In genomic region chrX:131366387-131366786, GRCh38 we compare ENCODE assay signal across 12 cellular contexts.
DNase-seq lines count a peak whose midpoint lies in the region; ATAC-seq, FAIRE-seq and TF ChIP-seq lines count a peak whose summit lies in the region.
"Had no signal": no experiment of that assay in that cellular context is flagged by ENCODE, and none has a peak within 500 bp of the region (broad histone marks: within the 10 kb centered on the region; RNA-seq: fewer than 3 reads in every experiment).

No MANE protein-coding gene starts in this region.

- no peak for TF ChIP-seq POLR2A in breast epithelium (IDR thresholded peaks at IDR 0.05)

- H3K27me3 ChIP-seq in breast epithelium (peaks cover 0 to 47% of the 10 kb centered on the region in 2 donors), lower lobe of right lung (ENCODE audit: low read depth) (no peaks in the 10 kb centered on the region)
- H3K27me3 ChIP-seq: tibial artery had no signal

- POLR2A ChIA-PET in MCF 10A (lab: Yijun Ruan, JAX), result no interaction called here

- intact Hi-C loops in MCF 10A (cut with micrococcal nuclease), result loop anchor here (2.0 to 10.0 kb wide), 2 partner anchors 268 to 388 kb away; no protein-coding TSS in a partner anchor
- intact Hi-C loops in breast epithelium (cut with DNase I; ENCODE audit: low total_unique reads), result no loop called here
- intact Hi-C loops in lower lobe of right lung (cut with DNase I), result no loop called here
- intact Hi-C loops in activated naive CD4-positive, alpha-beta T cell treated with anti-CD3 and anti-CD28 coated beads for 36 hours (cut with micrococcal nuclease), result no loop called here

- H3K9me3 ChIP-seq in breast epithelium (no peaks in the 10 kb centered on the region), lower lobe of right lung (no peaks in the 10 kb centered on the region)
- H3K9me3 ChIP-seq: prostate gland, tibial artery had no signal

- peak; percentile 5 for TF ChIP-seq CTCF in MCF 10A (IDR thresholded peaks at IDR 0.05; ENCODE audit: unreplicated experiment)
- TF ChIP-seq CTCF in breast epithelium (IDR thresholded peaks at IDR 0.05), result no peak
- no peak for TF ChIP-seq CTCF in lower lobe of right lung (IDR thresholded peaks at IDR 0.05)

- H3K27ac ChIP-seq in breast epithelium, result no peak overlapping the region
- no peak overlapping the region for H3K27ac ChIP-seq in lower lobe of right lung
- H3K27ac ChIP-seq: prostate gland, tibial artery had no signal

- ATAC-seq in natural killer cell treated with Interleukin-12 subunit alpha and Interleukin-12 subunit beta and Interleukin-15 and Interleukin-18, amount 100 ng/mL, for 72 hours, result no peak
- ATAC-seq in lower lobe of right lung, result no peak

- H3K36me3 ChIP-seq in breast epithelium (no peaks in the 10 kb centered on the region), lower lobe of right lung (no peaks in the 10 kb centered on the region)
- H3K36me3 ChIP-seq: prostate gland, tibial artery had no signal

- H3K4me1 ChIP-seq in breast epithelium, result no peaks in the 10 kb centered on the region
- H3K4me1 ChIP-seq in lower lobe of right lung, result no peaks in the 10 kb centered on the region
- H3K4me1 ChIP-seq: prostate gland, tibial artery had no signal

- H3K27ac Mint-ChIP-seq in MCF 10A (ENCODE audit: low read depth, unreplicated experiment), result no peak overlapping the region
- no peak overlapping the region for H3K27ac Mint-ChIP-seq in natural killer cell treated with Interleukin-12 subunit alpha and Interleukin-12 subunit beta and Interleukin-15 and Interleukin-18, amount 100 ng/mL, for 72 hours
- H3K27ac Mint-ChIP-seq in activated naive CD4-positive, alpha-beta T cell treated with anti-CD3 and anti-CD28 coated beads for 36 hours, result no peak overlapping the region
- H3K27ac Mint-ChIP-seq: B cell had no signal

- BruUV-seq in MCF 10A (replicated peaks; lab: Mats Ljungman, UMichigan), result no TSS peak

- no peaks in the 10 kb centered on the region for H3K9me3 Mint-ChIP-seq in MCF 10A (ENCODE audit: unreplicated experiment)
- no peaks in the 10 kb centered on the region for H3K9me3 Mint-ChIP-seq in natural killer cell treated with Interleukin-12 subunit alpha and Interleukin-12 subunit beta and Interleukin-15 and Interleukin-18, amount 100 ng/mL, for 72 hours
- no peaks in the 10 kb centered on the region for H3K9me3 Mint-ChIP-seq in activated naive CD4-positive, alpha-beta T cell treated with anti-CD3 and anti-CD28 coated beads for 36 hours

- H3K27me3 Mint-ChIP-seq in MCF 10A (ENCODE audit: insufficient read depth, unreplicated experiment), result peaks cover 71% of the 10 kb centered on the region
- H3K27me3 Mint-ChIP-seq in natural killer cell treated with Interleukin-12 subunit alpha and Interleukin-12 subunit beta and Interleukin-15 and Interleukin-18, amount 100 ng/mL, for 72 hours, result peaks cover 0 to 27% of the 10 kb centered on the region in 2 donors
- no peaks in the 10 kb centered on the region for H3K27me3 Mint-ChIP-seq in activated naive CD4-positive, alpha-beta T cell treated with anti-CD3 and anti-CD28 coated beads for 36 hours (ENCODE audit: low read depth)
- H3K27me3 Mint-ChIP-seq: B cell had no signal

- FAIRE-seq in islet of Langerhans (lab: Jason Lieb, UNC), result peak; percentile 97
- FAIRE-seq in urothelium cell line (lab: Jason Lieb, UNC), result no peak

- no peaks in the 10 kb centered on the region for H3K4me1 Mint-ChIP-seq in MCF 10A (ENCODE audit: insufficient read depth, unreplicated experiment)
- no peaks in the 10 kb centered on the region for H3K4me1 Mint-ChIP-seq in natural killer cell treated with Interleukin-12 subunit alpha and Interleukin-12 subunit beta and Interleukin-15 and Interleukin-18, amount 100 ng/mL, for 72 hours (ENCODE audit: low read depth in 2 of 2)
- no peaks in the 10 kb centered on the region for H3K4me1 Mint-ChIP-seq in activated naive CD4-positive, alpha-beta T cell treated with anti-CD3 and anti-CD28 coated beads for 36 hours (ENCODE audit: low read depth)
- H3K4me1 Mint-ChIP-seq: B cell had no signal

- CTCF ChIA-PET in MCF 10A (lab: Yijun Ruan, JAX), result interaction anchor here (0.6 to 1.8 kb wide), 7 partner anchors 10 to 391 kb away, joined by 3 to 11 read pairs (median 3); no protein-coding TSS in a partner anchor
- CTCF ChIA-PET in activated naive CD4-positive, alpha-beta T cell treated with anti-CD3 and anti-CD28 coated beads for 36 hours (lab: Charles Lee), result interaction anchor here (0.7 kb wide), 1 partner anchor 10 kb away, joined by 4 read pairs; no protein-coding TSS in a partner anchor

- no peaks in the 10 kb centered on the region for H3K36me3 Mint-ChIP-seq in MCF 10A (ENCODE audit: insufficient read depth, unreplicated experiment)
- no peaks in the 10 kb centered on the region for H3K36me3 Mint-ChIP-seq in natural killer cell treated with Interleukin-12 subunit alpha and Interleukin-12 subunit beta and Interleukin-15 and Interleukin-18, amount 100 ng/mL, for 72 hours
- no peaks in the 10 kb centered on the region for H3K36me3 Mint-ChIP-seq in activated naive CD4-positive, alpha-beta T cell treated with anti-CD3 and anti-CD28 coated beads for 36 hours (ENCODE audit: low read depth)

- DNase-seq in MCF 10A (ENCODE audit: unreplicated experiment) (peak; percentile 9), breast epithelium (ENCODE audit: low spot score in 2 of 2) (no peak), RPMI8226 (peak; percentile 2), urothelium cell line (ENCODE audit: low spot score) (peak; percentile 1), lower lobe of right lung (no peak)
- no peak for DNase-seq in natural killer cell treated with Interleukin-12 subunit alpha and Interleukin-12 subunit beta and Interleukin-15 and Interleukin-18, amount 100 ng/mL, for 72 hours (ENCODE audit: low spot score)
- DNase-seq in activated naive CD4-positive, alpha-beta T cell treated with anti-CD3 and anti-CD28 coated beads for 36 hours, result no peak
- DNase-seq: NCI-H446, tibial artery had no signal

- no peak overlapping the region for H3K4me3 ChIP-seq in breast epithelium
- H3K4me3 ChIP-seq in lower lobe of right lung, result no peak overlapping the region
- H3K4me3 ChIP-seq: prostate gland, tibial artery had no signal

- no peak overlapping the region for H3K4me3 Mint-ChIP-seq in MCF 10A (ENCODE audit: unreplicated experiment)
- H3K4me3 Mint-ChIP-seq in natural killer cell treated with Interleukin-12 subunit alpha and Interleukin-12 subunit beta and Interleukin-15 and Interleukin-18, amount 100 ng/mL, for 72 hours, result no peak overlapping the region
- no peak overlapping the region for H3K4me3 Mint-ChIP-seq in activated naive CD4-positive, alpha-beta T cell treated with anti-CD3 and anti-CD28 coated beads for 36 hours
- H3K4me3 Mint-ChIP-seq: B cell had no signal

Comparison
In these comparisons a context has a peak if more than half of its experiments do, and no peak if none do; other contexts are left out.
1. DNase-seq: peak in MCF 10A (single experiment), RPMI8226 (single experiment) and urothelium cell line (single experiment); none in breast epithelium (0 of 2), natural killer cell treated with Interleukin-12 subunit alpha and Interleukin-12 subunit beta and Interleukin-15 and Interleukin-18, amount 100 ng/mL, for 72 hours (single experiment), lower lobe of right lung (single experiment) and activated naive CD4-positive, alpha-beta T cell treated with anti-CD3 and anti-CD28 coated beads for 36 hours (single experiment).